Comparison of ENCODE assay signal across 16 cellular contexts in the genomic region with DNA sequence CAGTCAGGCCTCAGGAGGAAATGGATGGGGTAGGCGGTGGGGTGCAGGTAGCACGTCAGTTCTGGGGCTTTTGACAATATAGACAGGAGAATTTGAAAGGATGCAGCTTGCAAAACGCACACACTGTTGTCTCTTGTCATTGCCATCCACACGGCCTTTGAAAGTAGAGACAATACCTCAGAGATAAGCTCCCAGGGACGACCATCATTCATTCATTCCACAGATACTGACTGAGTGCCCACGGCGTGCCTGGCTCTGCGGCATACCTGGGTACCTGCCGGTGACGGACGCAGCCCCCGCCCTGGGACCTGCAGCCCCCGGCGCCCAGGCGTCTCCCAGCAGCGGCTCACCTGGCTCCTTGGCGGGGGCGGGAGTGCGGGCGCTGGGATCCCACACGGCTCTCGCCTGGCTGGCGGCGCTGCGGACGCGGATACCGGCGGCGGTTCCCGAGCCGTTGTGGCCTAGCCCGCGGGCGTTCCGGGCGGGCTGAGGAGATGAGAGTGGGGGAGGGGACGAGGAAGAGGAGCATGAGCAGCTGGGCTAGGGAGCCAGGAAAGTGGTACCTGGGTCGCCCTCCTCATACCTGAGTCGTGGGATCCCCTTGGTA. TPM values are rescaled to one million over a fixed set of nuclear protein-coding genes. Genes with fewer than 3 reads are reported as not detected.
DNase-seq lines count a peak whose midpoint lies in the region; ATAC-seq and TF ChIP-seq lines count a peak whose summit lies in the region.
"Had no signal": no experiment of that assay in that cellular context is flagged by ENCODE, and none has a peak within 500 bp of the region (broad histone marks: within the 10 kb centered on the region; RNA-seq: fewer than 3 reads in every experiment).

A gene with protein sequence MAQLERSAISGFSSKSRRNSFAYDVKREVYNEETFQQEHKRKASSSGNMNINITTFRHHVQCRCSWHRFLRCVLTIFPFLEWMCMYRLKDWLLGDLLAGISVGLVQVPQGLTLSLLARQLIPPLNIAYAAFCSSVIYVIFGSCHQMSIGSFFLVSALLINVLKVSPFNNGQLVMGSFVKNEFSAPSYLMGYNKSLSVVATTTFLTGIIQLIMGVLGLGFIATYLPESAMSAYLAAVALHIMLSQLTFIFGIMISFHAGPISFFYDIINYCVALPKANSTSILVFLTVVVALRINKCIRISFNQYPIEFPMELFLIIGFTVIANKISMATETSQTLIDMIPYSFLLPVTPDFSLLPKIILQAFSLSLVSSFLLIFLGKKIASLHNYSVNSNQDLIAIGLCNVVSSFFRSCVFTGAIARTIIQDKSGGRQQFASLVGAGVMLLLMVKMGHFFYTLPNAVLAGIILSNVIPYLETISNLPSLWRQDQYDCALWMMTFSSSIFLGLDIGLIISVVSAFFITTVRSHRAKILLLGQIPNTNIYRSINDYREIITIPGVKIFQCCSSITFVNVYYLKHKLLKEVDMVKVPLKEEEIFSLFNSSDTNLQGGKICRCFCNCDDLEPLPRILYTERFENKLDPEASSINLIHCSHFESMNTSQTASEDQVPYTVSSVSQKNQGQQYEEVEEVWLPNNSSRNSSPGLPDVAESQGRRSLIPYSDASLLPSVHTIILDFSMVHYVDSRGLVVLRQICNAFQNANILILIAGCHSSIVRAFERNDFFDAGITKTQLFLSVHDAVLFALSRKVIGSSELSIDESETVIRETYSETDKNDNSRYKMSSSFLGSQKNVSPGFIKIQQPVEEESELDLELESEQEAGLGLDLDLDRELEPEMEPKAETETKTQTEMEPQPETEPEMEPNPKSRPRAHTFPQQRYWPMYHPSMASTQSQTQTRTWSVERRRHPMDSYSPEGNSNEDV (minus strand): TSS at position 488 of the 607 bp plus-strand sequence. CDS start 4,934 bp downstream, outside the sequence.

- H3K27ac ChIP-seq in left ventricle myocardium inferior (replicated peaks) (no peak within 1 kb of the TSS), ectodermal cell (ENCODE audit: insufficient read depth, low read depth, low read length, poor library complexity, severe bottlenecking) (no peak within 1 kb of the TSS), upper lobe of left lung (peak within 1 kb of the TSS in 1 of 4 donors; percentile 79)
- H3K27ac ChIP-seq: heart left ventricle had no signal

- peaks cover 17% of the 10 kb centered on the region for H3K4me1 ChIP-seq in left ventricle myocardium inferior
- H3K4me1 ChIP-seq in ectodermal cell (ENCODE audit: control insufficient read depth, insufficient read depth, low read length): peaks cover 11% of the 10 kb centered on the region
- H3K4me1 ChIP-seq in mononuclear cell (ENCODE audit: insufficient read depth, low read length): peaks cover 34% of the 10 kb centered on the region
- peaks cover 0 to 11% (median 5%) of the 10 kb centered on the region in 4 donors for H3K4me1 ChIP-seq in upper lobe of left lung

- 9% methylated on average over 40 of the region's 40 CpGs for WGBS in ectodermal cell, 2 experiments
- 22 to 38% methylated on average over 7 to 18 of the region's 40 CpGs for WGBS in upper lobe of left lung, 2 donors

- no peak for TF ChIP-seq CTCF in left ventricle myocardium inferior (IDR thresholded peaks at IDR 0.05; ENCODE audit: borderline replicate concordance)
- no peak for TF ChIP-seq CTCF in upper lobe of left lung (IDR thresholded peaks at IDR 0.05)

- no peaks in the 10 kb centered on the region for H3K9me3 ChIP-seq in left ventricle myocardium inferior (replicated peaks)
- no peaks in the 10 kb centered on the region for H3K9me3 ChIP-seq in ectodermal cell (ENCODE audit: control insufficient read depth, low read length)
- H3K9me3 ChIP-seq in mononuclear cell (ENCODE audit: low read depth, low read length): no peaks in the 10 kb centered on the region
- no peaks in the 10 kb centered on the region for H3K9me3 ChIP-seq in upper lobe of left lung
- H3K9me3 ChIP-seq: heart left ventricle had no signal

- H3K36me3 ChIP-seq in left ventricle myocardium inferior (no peaks in the 10 kb centered on the region), ectodermal cell (ENCODE audit: control insufficient read depth, insufficient read depth, low read length) (no peaks in the 10 kb centered on the region), upper lobe of left lung (no peaks in the 10 kb centered on the region)
- H3K36me3 ChIP-seq: heart left ventricle had no signal

- H3K27me3 ChIP-seq in left ventricle myocardium inferior (ENCODE audit: low read depth): peaks cover 32% of the 10 kb centered on the region
- H3K27me3 ChIP-seq in ectodermal cell (ENCODE audit: control insufficient read depth, insufficient read depth, low read length, poor library complexity, severe bottlenecking): peaks cover 22% of the 10 kb centered on the region
- peaks cover 5% of the 10 kb centered on the region for H3K27me3 ChIP-seq in mononuclear cell (ENCODE audit: insufficient read depth, low read length)
- H3K27me3 ChIP-seq in upper lobe of left lung: peaks cover 0 to 5% (median 0%) of the 10 kb centered on the region in 4 donors

- ATAC-seq in left cardiac atrium (no peak), upper lobe of left lung (ENCODE audit: low FRiP score in 2 of 2) (no peak), HG02678 (IDR thresholded peaks at IDR 0.05; ENCODE audit: unreplicated experiment) (no peak), HG03460 (IDR thresholded peaks at IDR 0.05; ENCODE audit: unreplicated experiment) (no peak)
- ATAC-seq: heart left ventricle; stimulated activated memory B cell treated with anti-CD40 and anti-IgM and Interleukin-4, amounts not matched to agents 10 μg/mL and 1 μg/mL and 100 μg/mL, for 72 hours had no signal

- TF ChIP-seq EP300 in upper lobe of left lung (IDR thresholded peaks at IDR 0.05): no peak

- H3K4me3 ChIP-seq in left ventricle myocardium inferior: no peak within 1 kb of the TSS
- peak within 1 kb of the TSS; percentile 27 for H3K4me3 ChIP-seq in ectodermal cell (ENCODE audit: insufficient read depth, low read depth, low read length)
- peak within 1 kb of the TSS; percentile 24 for H3K4me3 ChIP-seq in mononuclear cell (ENCODE audit: low read length)
- H3K4me3 ChIP-seq in upper lobe of left lung: peak within 1 kb of the TSS in 3 of 4 donors; percentile 6 to 30 (median 23)

- peak; percentile 21 for DNase-seq in left cardiac atrium
- DNase-seq in left ventricle myocardium inferior: no peak
- DNase-seq in upper lobe of left lung: peak in 1 of 2 donors; percentile 85
- DNase-seq in NCI-H2029 treated with DMSO at 0.1 percent for 48 hours (lab: John Stamatoyannopoulos, UW): no peak
- DNase-seq: activated naive CD4-positive, alpha-beta T cell treated with Interleukin-2 at 50 U/mL for 16 hours; heart left ventricle; KBM-7; NCI-H446; Right ventricle myocardium superior had no signal

- intact Hi-C loops in left cardiac atrium (cut with DNase I): loop anchor here in 1 of 2 donors (10.0 kb wide), 1 partner anchor 171 kb away; the partner anchor contains the start of gene BRPF3
- intact Hi-C loops in left ventricle myocardium inferior (cut with micrococcal nuclease): no loop called here

- TF ChIP-seq POLR2A in upper lobe of left lung (IDR thresholded peaks at IDR 0.05): no peak

RNA-seq across cellular contexts. Expression of the gene that starts here (rescaled TPM):
- total RNA-seq in left cardiac atrium (under 1 TPM in 1 of 2 donors, not detected in 1; 0.06 TPM), left ventricle myocardium inferior (not detected), mononuclear cell (0.10 TPM), upper lobe of left lung (1 to 10 TPM in 1 of 6 donors, under 1 TPM in 5; under 0.01 to 1.5 (median 0.80) TPM)
- 0.74 TPM for polyA plus RNA-seq in ectodermal cell (2013, experiment 1 of 4)
- polyA plus RNA-seq in ectodermal cell (2013, experiment 2 of 4): 0.37 TPM
- 0.37 TPM for polyA plus RNA-seq in ectodermal cell (2013, experiment 3 of 4)
- polyA plus RNA-seq in ectodermal cell (2013, experiment 4 of 4): 0.85 TPM
- total RNA-seq: Daoy, Right ventricle myocardium superior had no signal
- polyA plus RNA-seq: AG04450 had no signal

Comparison
In these comparisons a context has a peak if more than half of its experiments do, and no peak if none do; other contexts are left out.
1. Peak in DNase-seq in left cardiac atrium; RNA of the gene not detected or under 1 TPM.